ENCODE assay signal across 20 cellular contexts in genomic region chr9:124139001-124139400, GRCh38.
A peak's percentile ranks its signal among the peaks of the same experiment; 100 is the strongest.
DNase-seq lines count a peak whose midpoint lies in the region; ATAC-seq and TF ChIP-seq lines count a peak whose summit lies in the region.
"Had no signal": no experiment of that assay in that cellular context is flagged by ENCODE, and none has a peak within 500 bp of the region (broad histone marks: within the 10 kb centered on the region; RNA-seq: fewer than 3 reads in every experiment).

No MANE protein-coding gene starts in this region.

- H3K36me3 ChIP-seq in BJ (ENCODE audit: control insufficient read depth, insufficient read depth, low read length) (no peaks in the 10 kb centered on the region), gastrocnemius medialis (no peaks in the 10 kb centered on the region)
- H3K36me3 ChIP-seq: ascending aorta; BLaER1 treated with 17β-estradiol and CSF1 and Interleukin-3, amounts not matched to agents 10 nM and 100 nM; right atrium auricular region; uterus had no signal

- POLR2A ChIA-PET in BJ (lab: Charles Lee), result no interaction called here

- in situ Hi-C loops in gastrocnemius medialis (cut with MboI; ENCODE audit: low sequenced_read_pairs in 4 of 4), result loop anchor here in 2 of 4 donors (10.0 to 25.0 kb wide), 2 partner anchors 173 to 396 kb away; no protein-coding TSS in a partner anchor

- H3K4me3 Mint-ChIP-seq in activated T-helper 17 cell treated with anti-CD3 and anti-CD28 coated beads, Interleukin-2, amount 50 U/mL, for 72 hours, result no peak overlapping the region
- H3K4me3 Mint-ChIP-seq: activated CD4-positive, alpha-beta memory T cell treated with anti-CD3 and anti-CD28 coated beads for 36 hours; activated T-helper 1 cell treated with anti-CD3 and anti-CD28 coated beads, Interleukin-12 subunit alpha, Interleukin-12 subunit beta, Interleukin-2, Interleukin-4 antibody, amounts not matched to agents 30 ng/mL and 10 ng/mL and 1 ng/mL, durations not matched to agents 14 hours and 24 hours and 36 hours; dendritic cell treated with granulocyte-macrophage colony-stimulating factor and Interleukin-4, amounts not matched to agents 40 ng/mL and 50 ng/mL, for 4 days; nephron progenitor cell had no signal

- no peak for TF ChIP-seq CTCF in BJ (IDR thresholded peaks at IDR 0.05; ENCODE audit: insufficient read depth, low read depth, low read length)
- TF ChIP-seq CTCF in fibroblast of the aortic adventitia (IDR thresholded peaks at IDR 0.05; ENCODE audit: insufficient read depth, low read length), result no peak
- no peak for TF ChIP-seq CTCF in gastrocnemius medialis (IDR thresholded peaks at IDR 0.05 in 4 of 5, conservative IDR thresholded peaks at IDR 0.05 in 1 of 5)

- H3K27ac Mint-ChIP-seq in activated T-helper 17 cell treated with anti-CD3 and anti-CD28 coated beads, Interleukin-2, amount 50 U/mL, for 72 hours, result no peak overlapping the region
- H3K27ac Mint-ChIP-seq: activated CD4-positive, alpha-beta memory T cell treated with anti-CD3 and anti-CD28 coated beads for 36 hours; activated T-helper 1 cell treated with anti-CD3 and anti-CD28 coated beads, Interleukin-12 subunit alpha, Interleukin-12 subunit beta, Interleukin-2, Interleukin-4 antibody, amounts not matched to agents 30 ng/mL and 10 ng/mL and 1 ng/mL, durations not matched to agents 14 hours and 24 hours and 36 hours; dendritic cell treated with granulocyte-macrophage colony-stimulating factor and Interleukin-4, amounts not matched to agents 40 ng/mL and 50 ng/mL, for 4 days; nephron progenitor cell had no signal

- no peaks in the 10 kb centered on the region for H3K9me3 Mint-ChIP-seq in activated T-helper 17 cell treated with anti-CD3 and anti-CD28 coated beads, Interleukin-2, amount 50 U/mL, for 72 hours
- H3K9me3 Mint-ChIP-seq: activated CD4-positive, alpha-beta memory T cell treated with anti-CD3 and anti-CD28 coated beads for 36 hours; activated T-helper 1 cell treated with anti-CD3 and anti-CD28 coated beads, Interleukin-12 subunit alpha, Interleukin-12 subunit beta, Interleukin-2, Interleukin-4 antibody, amounts not matched to agents 30 ng/mL and 10 ng/mL and 1 ng/mL, durations not matched to agents 14 hours and 24 hours and 36 hours; dendritic cell treated with granulocyte-macrophage colony-stimulating factor and Interleukin-4, amounts not matched to agents 40 ng/mL and 50 ng/mL, for 4 days; nephron progenitor cell had no signal

- H3K4me3 ChIP-seq in BJ (ENCODE audit: low read depth, low read length) (no peak overlapping the region), fibroblast of the aortic adventitia (ENCODE audit: low read depth, low read length) (no peak overlapping the region), gastrocnemius medialis (no peak overlapping the region)
- H3K4me3 ChIP-seq: ascending aorta; BLaER1 treated with 17β-estradiol and CSF1 and Interleukin-3, amounts not matched to agents 10 nM and 100 nM; lung; right atrium auricular region; uterus had no signal

- ATAC-seq in gastrocnemius medialis (peak; percentile 39 to 56), HG03571 (IDR thresholded peaks at IDR 0.05; ENCODE audit: unreplicated experiment) (no peak), GM21381 (IDR thresholded peaks at IDR 0.05; ENCODE audit: unreplicated experiment) (no peak)
- no peak for ATAC-seq in activated T-helper 17 cell treated with anti-CD3 and anti-CD28 coated beads, Interleukin-2, amount 50 U/mL, for 72 hours (replicated peaks)

- peaks cover 4% of the 10 kb centered on the region for H3K4me1 Mint-ChIP-seq in activated T-helper 17 cell treated with anti-CD3 and anti-CD28 coated beads, Interleukin-2, amount 50 U/mL, for 72 hours
- H3K4me1 Mint-ChIP-seq: nephron progenitor cell had no signal

- intact Hi-C loops in gastrocnemius medialis (cut with DNase I; ENCODE audit: low total_unique reads), result no loop called here

- peaks cover 4% of the 10 kb centered on the region for H3K27me3 Mint-ChIP-seq in activated T-helper 17 cell treated with anti-CD3 and anti-CD28 coated beads, Interleukin-2, amount 50 U/mL, for 72 hours
- H3K27me3 Mint-ChIP-seq: activated CD4-positive, alpha-beta memory T cell treated with anti-CD3 and anti-CD28 coated beads for 36 hours had no signal

- H3K9me3 ChIP-seq in gastrocnemius medialis, result no peaks in the 10 kb centered on the region
- H3K9me3 ChIP-seq: ascending aorta; BLaER1 treated with 17β-estradiol and CSF1 and Interleukin-3, amounts not matched to agents 10 nM and 100 nM; right atrium auricular region; uterus had no signal

- H3K27me3 ChIP-seq in BJ (ENCODE audit: control insufficient read depth, insufficient read depth, low read length) (no peaks in the 10 kb centered on the region), gastrocnemius medialis (no peaks in the 10 kb centered on the region)
- H3K27me3 ChIP-seq: ascending aorta; BLaER1 treated with 17β-estradiol and CSF1 and Interleukin-3, amounts not matched to agents 10 nM and 100 nM; right atrium auricular region; uterus had no signal

- H3K36me3 Mint-ChIP-seq in activated T-helper 17 cell treated with anti-CD3 and anti-CD28 coated beads, Interleukin-2, amount 50 U/mL, for 72 hours (ENCODE audit: low read depth), result no peaks in the 10 kb centered on the region
- H3K36me3 Mint-ChIP-seq: activated CD4-positive, alpha-beta memory T cell treated with anti-CD3 and anti-CD28 coated beads for 36 hours had no signal

- peak; percentile 20 for DNase-seq in BJ (ENCODE audit: low read depth)
- DNase-seq in MV-4-11 (lab: John Stamatoyannopoulos, UW), result peak; percentile 34
- peak; percentile 69 for DNase-seq in fibroblast of the aortic adventitia (ENCODE audit: low read depth)
- DNase-seq in gastrocnemius medialis, result peak in 1 of 2 donors; percentile 38
- no peak for DNase-seq in activated T-cell treated with anti-CD3 and anti-CD28 coated beads for 4 hours
- DNase-seq: activated CD4-positive, alpha-beta memory T cell treated with anti-CD3 and anti-CD28 coated beads for 36 hours; erythroblast; NCI-H1694; NCI-H510A; nephron progenitor cell; uterus had no signal

- no peak for TF ChIP-seq POLR2A in gastrocnemius medialis (IDR thresholded peaks at IDR 0.05)

- no peaks in the 10 kb centered on the region for H3K4me1 ChIP-seq in gastrocnemius medialis
- H3K4me1 ChIP-seq: ascending aorta, right atrium auricular region, uterus had no signal

- CTCF ChIA-PET in BJ (lab: Yijun Ruan, JAX), result interaction anchor here (1.5 to 1.8 kb wide), 2 partner anchors 12 to 100 kb away, joined by 3 to 5 read pairs; no protein-coding TSS in a partner anchor

- no peak overlapping the region for H3K27ac ChIP-seq in gastrocnemius medialis
- H3K27ac ChIP-seq: ascending aorta; BLaER1 treated with 17β-estradiol and CSF1 and Interleukin-3, amounts not matched to agents 10 nM and 100 nM; right atrium auricular region; uterus had no signal

Comparison
In these comparisons a context has a peak if more than half of its experiments do, and no peak if none do; other contexts are left out.
1. ATAC-seq: peak in gastrocnemius medialis (2 of 2); none in HG03571 (single experiment), activated T-helper 17 cell treated with anti-CD3 and anti-CD28 coated beads, Interleukin-2, amount 50 U/mL, for 72 hours (single experiment) and GM21381 (single experiment).